In genomic region chr19:29815231-29815630, GRCh38 we compare ENCODE assay signal across 14 cellular contexts. TPM values are rescaled to one million over a fixed set of nuclear protein-coding genes. Genes with fewer than 3 reads are reported as not detected.
DNase-seq lines count a peak whose midpoint lies in the region; ATAC-seq and TF ChIP-seq lines count a peak whose summit lies in the region.
"Had no signal": no experiment of that assay in that cellular context is flagged by ENCODE, and none has a peak within 500 bp of the region (broad histone marks: within the 10 kb centered on the region; RNA-seq: fewer than 3 reads in every experiment).

No MANE protein-coding gene starts in this region.

- no peak overlapping the region for H3K27ac Mint-ChIP-seq in memory B cell
- H3K27ac Mint-ChIP-seq: CD4-positive, CD25-positive, alpha-beta regulatory T cell; stimulated activated naive CD8-positive, alpha-beta T cell treated with anti-CD3 and anti-CD28 coated beads, Interleukin-15, amount 100 ng/mL, for 72 hours had no signal

- H3K27me3 Mint-ChIP-seq in memory B cell: no peaks in the 10 kb centered on the region
- H3K27me3 Mint-ChIP-seq: stimulated activated naive CD8-positive, alpha-beta T cell treated with anti-CD3 and anti-CD28 coated beads, Interleukin-15, amount 100 ng/mL, for 72 hours had no signal

- H3K27ac ChIP-seq in osteoblast (ENCODE audit: low read depth, low read length): no peak overlapping the region
- H3K27ac ChIP-seq: epithelial cell of prostate had no signal

- no peak overlapping the region for H3K4me3 ChIP-seq in Jurkat, Clone E6-1 (ENCODE audit: low read length)
- no peak overlapping the region for H3K4me3 ChIP-seq in osteoblast (ENCODE audit: insufficient read depth, low read length)

- H3K4me2 ChIP-seq in osteoblast (ENCODE audit: insufficient read depth, low read length): no peak overlapping the region

- peak overlapping the region; percentile 27 for H3K4me3 Mint-ChIP-seq in memory B cell
- H3K4me3 Mint-ChIP-seq: stimulated activated naive CD8-positive, alpha-beta T cell treated with anti-CD3 and anti-CD28 coated beads, Interleukin-15, amount 100 ng/mL, for 72 hours had no signal

- ATAC-seq in GM18502 (IDR thresholded peaks at IDR 0.05; ENCODE audit: poor library complexity, unreplicated experiment) (peak; percentile 30), GM21381 (IDR thresholded peaks at IDR 0.05; ENCODE audit: unreplicated experiment) (peak; percentile 29), memory B cell (ENCODE audit: low read depth) (peak; percentile 23)
- ATAC-seq: stimulated activated naive CD8-positive, alpha-beta T cell treated with anti-CD3 and anti-CD28 coated beads, Interleukin-15, amount 100 ng/mL, for 72 hours had no signal

- no peak for TF ChIP-seq CTCF in osteoblast (IDR thresholded peaks at IDR 0.05; ENCODE audit: extremely low read depth, low read depth, low read length)

- H3K79me2 ChIP-seq in osteoblast (ENCODE audit: insufficient read depth, low read length): no peaks in the 10 kb centered on the region

- H3K36me3 ChIP-seq in osteoblast (ENCODE audit: insufficient read depth, low read length): peaks cover 18% of the 10 kb centered on the region

- H3K27me3 ChIP-seq in osteoblast (ENCODE audit: insufficient read depth, low read length): no peaks in the 10 kb centered on the region

- H3K36me3 Mint-ChIP-seq in memory B cell: no peaks in the 10 kb centered on the region

- peak; percentile 53 for DNase-seq in Jurkat, Clone E6-1 (ENCODE audit: low read depth, low spot score)
- DNase-seq in memory B cell (ENCODE audit: low spot score in 2 of 2) (peak in 1 of 2 donors; percentile 38), NCI-H2107 (lab: John Stamatoyannopoulos, UW) (no peak), GF-D8 (lab: John Stamatoyannopoulos, UW) (no peak), HCEC 1CT (no peak), osteoblast (ENCODE audit: insufficient read length, low spot score, missing footprints) (no peak)
- DNase-seq: activated gamma-delta T cell; NCI-H2029 treated with DMSO at 0.1 percent for 48 hours; stimulated activated CD4-positive, alpha-beta T cell treated with anti-CD3 and anti-CD28 coated beads, Interleukin-4, amount 100 ng/mL, for 24 hours; stimulated activated naive CD8-positive, alpha-beta T cell treated with anti-CD3 and anti-CD28 coated beads, Interleukin-15, amount 100 ng/mL, for 72 hours had no signal

- no peaks in the 10 kb centered on the region for H4K20me1 ChIP-seq in osteoblast (ENCODE audit: insufficient read depth, low read length)

- peaks cover 4% of the 10 kb centered on the region for H3K4me1 ChIP-seq in osteoblast (ENCODE audit: insufficient read depth, low read length)

- H3K9me3 Mint-ChIP-seq in memory B cell: no peaks in the 10 kb centered on the region
- H3K9me3 Mint-ChIP-seq: stimulated activated naive CD8-positive, alpha-beta T cell treated with anti-CD3 and anti-CD28 coated beads, Interleukin-15, amount 100 ng/mL, for 72 hours had no signal

- no peaks in the 10 kb centered on the region for H3K9me3 ChIP-seq in osteoblast (ENCODE audit: low read depth, low read length)

- H3K4me1 Mint-ChIP-seq in memory B cell: peaks cover 12% of the 10 kb centered on the region

- H2AFZ ChIP-seq in osteoblast (ENCODE audit: low read length): no peak overlapping the region

RNA-seq across cellular contexts. Expression of gene CCNE1, which starts 3.4 kb away (rescaled TPM):
- 21.5 TPM for polyA plus RNA-seq in Jurkat, Clone E6-1 (2012; ENCODE audit: insufficient read depth, insufficient read length)
- 4.7 and 5.0 TPM in 2 replicates for total RNA-seq in osteoblast
